Comparison of ENCODE assay signal across 13 cellular contexts in the genomic region with DNA sequence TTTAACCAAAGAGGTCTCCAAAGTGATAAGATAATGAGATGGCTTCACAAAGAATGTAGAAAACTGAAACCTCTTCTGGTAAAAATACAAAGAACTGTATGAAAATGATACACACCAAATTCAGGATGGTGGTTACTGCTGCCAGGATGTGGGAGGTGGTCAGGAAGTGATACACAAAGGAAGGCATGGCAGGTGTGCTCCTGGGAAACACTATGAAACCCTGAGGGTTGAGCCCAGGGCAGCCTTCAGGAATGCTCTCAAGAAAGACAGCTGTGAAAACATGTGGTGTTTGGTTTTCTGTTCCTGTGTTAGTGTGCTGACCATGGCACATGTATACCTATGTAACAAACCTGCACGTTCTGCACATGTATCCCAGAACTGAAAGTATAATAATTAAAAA.
DNase-seq lines count a peak whose midpoint lies in the region; ATAC-seq and TF ChIP-seq lines count a peak whose summit lies in the region.
"Had no signal": no experiment of that assay in that cellular context is flagged by ENCODE, and none has a peak within 500 bp of the region (broad histone marks: within the 10 kb centered on the region; RNA-seq: fewer than 3 reads in every experiment).

No MANE protein-coding gene starts in this region.

- peak overlapping the region; percentile 31; the same call in 1 of the 2 replicates for H2AFZ ChIP-seq in Loucy (ENCODE audit: low read length)
- H2AFZ ChIP-seq in PC-3 (ENCODE audit: low read length), result peak overlapping the region; percentile 51; the same call in 1 of the 2 replicates

- peak overlapping the region; percentile 77 for H3K27ac ChIP-seq in PC-3 (ENCODE audit: low read length)
- H3K27ac ChIP-seq in ovary, result no peak overlapping the region
- H3K27ac ChIP-seq: neutrophil had no signal

- no peak for TF ChIP-seq POLR2A in ovary (IDR thresholded peaks at IDR 0.05)

- peak overlapping the region; percentile 18 for H3K4me2 ChIP-seq in Loucy (ENCODE audit: low read depth, low read length, poor library complexity, severe bottlenecking)
- peak overlapping the region; percentile 64 for H3K4me2 ChIP-seq in PC-3 (ENCODE audit: low read length)

- H4K20me1 ChIP-seq in Loucy (ENCODE audit: insufficient read depth, low read length, poor library complexity, severe bottlenecking), result no peaks in the 10 kb centered on the region
- no peaks in the 10 kb centered on the region for H4K20me1 ChIP-seq in PC-3 (ENCODE audit: low read length)

- no peaks in the 10 kb centered on the region for H3K27me3 ChIP-seq in Loucy (ENCODE audit: insufficient read depth, low read length, poor library complexity, severe bottlenecking)
- H3K27me3 ChIP-seq in PC-3 (ENCODE audit: low read length), result no peaks in the 10 kb centered on the region
- no peaks in the 10 kb centered on the region for H3K27me3 ChIP-seq in ovary
- H3K27me3 ChIP-seq: neutrophil had no signal

- no TSS peak for BruUV-seq in PC-3 (replicated peaks; lab: Mats Ljungman, UMichigan)

- no peak for TF ChIP-seq EP300 in ovary (IDR thresholded peaks at IDR 0.05)

- 43 to 64% (median 60%) methylated on average over 1 of the region's 1 CpG for WGBS in ovary, 3 donors

- H3K79me2 ChIP-seq in Loucy (ENCODE audit: insufficient read depth, low read length) (no peaks in the 10 kb centered on the region), PC-3 (ENCODE audit: low read length) (no peaks in the 10 kb centered on the region)

- H3K4me1 ChIP-seq in Loucy (ENCODE audit: insufficient read depth, low read length, poor library complexity, severe bottlenecking) (peaks cover 8% of the 10 kb centered on the region), PC-3 (ENCODE audit: insufficient read depth, low read length) (peaks cover 24% of the 10 kb centered on the region), ovary (ENCODE audit: insufficient read depth) (no peaks in the 10 kb centered on the region)

- CTCF ChIA-PET in PC-3 (lab: Charles Lee), result no interaction called here

- peak; percentile 42 for ATAC-seq in GM19395 (IDR thresholded peaks at IDR 0.05; ENCODE audit: unreplicated experiment)
- peak; percentile 94 for ATAC-seq in PC-3
- ATAC-seq: SK-N-SH treated with all-trans-retinoic acid at 6 μM for 48 hours had no signal

- H3K9me2 ChIP-seq in Loucy (replicated peaks; ENCODE audit: low read depth, low read length), result no peaks in the 10 kb centered on the region
- H3K9me2 ChIP-seq in PC-3 (replicated peaks; ENCODE audit: low read length), result no peaks in the 10 kb centered on the region

- POLR2A ChIA-PET in PC-3 (lab: Charles Lee; ENCODE audit: unreplicated experiment), result no interaction called here

- H3F3A ChIP-seq in Loucy (ENCODE audit: low read depth), result no peaks in the 10 kb centered on the region
- H3F3A ChIP-seq in PC-3 (ENCODE audit: low read length, unreplicated experiment), result no peaks in the 10 kb centered on the region

- peak; percentile 83 for DNase-seq in PC-3
- peak; percentile 8 for DNase-seq in myocyte (ENCODE audit: low read depth)
- DNase-seq in ovary, result no peak
- DNase-seq in NK-92 treated with Interleukin-12 subunit alpha and Interleukin-12 subunit beta, amount 100 ng/mL, for 24 hours (lab: John Stamatoyannopoulos, UW), result no peak
- DNase-seq in NCI-H82 treated with DMSO at 0.1 percent for 48 hours (lab: John Stamatoyannopoulos, UW; ENCODE audit: unreplicated experiment), result no peak
- DNase-seq: activated CD4-positive, CD25-positive, alpha-beta regulatory T cell treated with anti-CD3 and anti-CD28 coated beads, Interleukin-2, amount 50 U/mL, for 72 hours; activated T-cell treated with anti-CD3 and anti-CD28 coated beads, Interleukin-2, amount 50 U/mL, for 24 hours; amygdala; NCI-H526 had no signal

- no peak overlapping the region for H3K9ac ChIP-seq in Loucy (ENCODE audit: low read depth, low read length, poor library complexity, severe bottlenecking)
- H3K9ac ChIP-seq in PC-3 (ENCODE audit: low read length), result peak overlapping the region; percentile 32; the same call in 1 of the 2 replicates

- intact Hi-C loops in PC-3 (cut with micrococcal nuclease), result no loop called here
- intact Hi-C loops in ovary (cut with DNase I), result no loop called here

- TF ChIP-seq CTCF in Loucy (conservative IDR thresholded peaks at IDR 0.05; ENCODE audit: low read length) (no peak), PC-3 (conservative IDR thresholded peaks at IDR 0.05; ENCODE audit: low read depth, low read length) (no peak), ovary (IDR thresholded peaks at IDR 0.05) (no peak)

- H3K36me3 ChIP-seq in Loucy (ENCODE audit: insufficient read depth, low read length) (no peaks in the 10 kb centered on the region), PC-3 (ENCODE audit: low read depth, low read length) (no peaks in the 10 kb centered on the region), ovary (no peaks in the 10 kb centered on the region)
- H3K36me3 ChIP-seq: neutrophil had no signal

- H3K4me3 ChIP-seq in Loucy (ENCODE audit: low read length, poor library complexity, severe bottlenecking) (no peak overlapping the region), PC-3 (ENCODE audit: low read length) (no peak overlapping the region), ovary (no peak overlapping the region)

- no peaks in the 10 kb centered on the region for H3K9me3 ChIP-seq in Loucy (ENCODE audit: insufficient read depth, low read depth, low read length)
- H3K9me3 ChIP-seq in PC-3 (ENCODE audit: low read length), result no peaks in the 10 kb centered on the region
- no peaks in the 10 kb centered on the region for H3K9me3 ChIP-seq in ovary
- H3K9me3 ChIP-seq: neutrophil had no signal

Comparison
In these comparisons a context has a peak if more than half of its experiments do, and no peak if none do; other contexts are left out.
1. DNase-seq: peak in PC-3 (single experiment) and myocyte (single experiment); none in ovary (0 of 5), NK-92 treated with Interleukin-12 subunit alpha and Interleukin-12 subunit beta, amount 100 ng/mL, for 24 hours (single experiment) and NCI-H82 treated with DMSO at 0.1 percent for 48 hours (single experiment).